12 cellular contexts compared by ENCODE assay signal in the genomic region with DNA sequence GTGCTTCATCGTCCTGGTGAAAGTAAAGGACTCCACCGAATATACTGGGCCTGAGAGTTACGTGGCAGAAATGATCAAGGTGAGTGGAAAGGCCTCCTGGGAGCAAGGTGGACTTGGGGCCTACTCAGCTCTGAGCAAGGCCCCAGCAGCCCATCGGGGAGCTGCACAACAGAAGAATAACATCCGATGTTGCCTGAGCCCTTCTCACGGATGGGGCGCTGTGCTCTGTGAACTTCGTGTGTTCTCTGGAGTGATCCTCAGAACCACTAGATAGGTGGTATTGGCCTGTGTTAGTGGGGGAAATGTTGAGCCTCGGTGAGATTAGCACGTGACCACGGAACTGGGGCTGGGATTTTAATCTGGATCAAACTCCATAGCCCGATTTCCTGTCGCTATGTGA.
"Had no signal": no experiment of that assay in that cellular context is flagged by ENCODE, and none has a peak within 500 bp of the region (broad histone marks: within the 10 kb centered on the region; RNA-seq: fewer than 3 reads in every experiment).

No MANE protein-coding gene starts in this region.

- H3K4me3 ChIP-seq: ascending aorta, breast epithelium, neural progenitor cell, right lobe of liver, spleen had no signal

- H2AFZ ChIP-seq: neural progenitor cell had no signal

- H3K27ac Mint-ChIP-seq: neural progenitor cell had no signal

- H3K27ac ChIP-seq: ascending aorta, breast epithelium, foreskin keratinocyte, neural progenitor cell, right lobe of liver, spleen had no signal

- H3K4me2 ChIP-seq: neural progenitor cell had no signal

- H3K4me1 ChIP-seq: ascending aorta, breast epithelium, foreskin keratinocyte, neural progenitor cell, right lobe of liver had no signal

- DNase-seq: activated CD4-positive, alpha-beta T cell treated with anti-CD3 and anti-CD28 coated beads for 4 hours; activated gamma-delta T cell; cerebellar nuclear complex; effector CD8-positive, alpha-beta T cell; foreskin keratinocyte; right lobe of liver; spleen; T-helper 1 cell had no signal

- H3K4me3 Mint-ChIP-seq: neural progenitor cell had no signal

- H3K9me3 ChIP-seq: ascending aorta, breast epithelium, right lobe of liver had no signal

- H3K27me3 ChIP-seq: ascending aorta, breast epithelium, neural progenitor cell, right lobe of liver, spleen had no signal

- ATAC-seq: foreskin keratinocyte, right lobe of liver, SK-N-SH treated with all-trans-retinoic acid at 6 μM for 48 hours had no signal

- H3K36me3 ChIP-seq: breast epithelium, neural progenitor cell had no signal

- H3K9ac ChIP-seq: neural progenitor cell had no signal
